Comparison of ENCODE assay signal across 11 cellular contexts in genomic region chr20:51413753-51414323, GRCh38.
DNase-seq lines count a peak whose midpoint lies in the region; ATAC-seq and TF ChIP-seq lines count a peak whose summit lies in the region.
"Had no signal": no experiment of that assay in that cellular context is flagged by ENCODE, and none has a peak within 500 bp of the region (broad histone marks: within the 10 kb centered on the region; RNA-seq: fewer than 3 reads in every experiment).

No MANE protein-coding gene starts in this region.

- H3K27me3 ChIP-seq in A673 (replicated peaks; ENCODE audit: insufficient read depth, low read depth, low read length, poor library complexity) = no peaks in the 10 kb centered on the region
- H3K27me3 ChIP-seq: gastrocnemius medialis had no signal

- no peak overlapping the region for H2AFZ ChIP-seq in OCI-LY7 (ENCODE audit: low read length)

- peaks cover 12 to 78% (median 33%) of the 10 kb centered on the region in 4 donors for H3K4me1 Mint-ChIP-seq in naive thymus-derived CD8-positive, alpha-beta T cell

- peaks cover 0 to 1% (median 0%) of the 10 kb centered on the region in 9 donors for H3K9me3 Mint-ChIP-seq in naive thymus-derived CD8-positive, alpha-beta T cell

- BruUV-seq in OCI-LY7 (replicated peaks; lab: Mats Ljungman, UMichigan) (no TSS peak), A673 (replicated peaks; lab: Mats Ljungman, UMichigan) (no TSS peak)

- intact Hi-C loops in OCI-LY7 (cut with micrococcal nuclease; ENCODE audit: unreplicated experiment) = no loop called here
- intact Hi-C loops in A673 (cut with micrococcal nuclease; ENCODE audit: unreplicated experiment) = loop anchor here (10.0 kb wide), 1 partner anchor 181 kb away; no protein-coding TSS in a partner anchor

- TF ChIP-seq CTCF in OCI-LY7 (conservative IDR thresholded peaks at IDR 0.05; ENCODE audit: low read length) (no peak), A673 (conservative IDR thresholded peaks at IDR 0.05; ENCODE audit: low read depth, low read length) (no peak)

- H3K4me2 ChIP-seq in OCI-LY7 (ENCODE audit: low read length) = peak overlapping the region; percentile 13; the same call in 1 of the 2 replicates

- H3K27me3 Mint-ChIP-seq in naive thymus-derived CD8-positive, alpha-beta T cell = no peaks in the 10 kb centered on the region

- peak overlapping the region in 7 of 10 donors; percentile 57 to 98 (median 70) for H3K27ac Mint-ChIP-seq in naive thymus-derived CD8-positive, alpha-beta T cell

- peak; percentile 79 to 81 for ATAC-seq in activated CD4-positive, CD25-positive, alpha-beta regulatory T cell treated with anti-CD3 and anti-CD28 coated beads, Interleukin-2, amount 50 U/mL, for 24 hours
- ATAC-seq in naive thymus-derived CD8-positive, alpha-beta T cell = no peak

- H3K4me3 ChIP-seq in OCI-LY7 (ENCODE audit: low read depth, low read length, poor library complexity, severe bottlenecking) (no peak overlapping the region), A673 (ENCODE audit: low read depth, low read length, poor library complexity, severe bottlenecking) (no peak overlapping the region)
- H3K4me3 ChIP-seq: gastrocnemius medialis had no signal

- peak overlapping the region in 1 of 10 donors; percentile 52 for H3K4me3 Mint-ChIP-seq in naive thymus-derived CD8-positive, alpha-beta T cell

- H3K79me2 ChIP-seq in OCI-LY7 (ENCODE audit: insufficient read depth, low read depth, low read length) = no peaks in the 10 kb centered on the region; the same call in 1 of the 2 replicates

- peaks cover 64% of the 10 kb centered on the region for H3K4me1 ChIP-seq in OCI-LY7 (ENCODE audit: insufficient read depth, low read length, poor library complexity, severe bottlenecking)
- peaks cover 14% of the 10 kb centered on the region for H3K4me1 ChIP-seq in A673 (ENCODE audit: insufficient read depth, low read length, poor library complexity, severe bottlenecking)

- peaks cover 9 to 75% (median 10%) of the 10 kb centered on the region in 3 donors for H3K36me3 Mint-ChIP-seq in naive thymus-derived CD8-positive, alpha-beta T cell

- H3K9me3 ChIP-seq in OCI-LY7 (ENCODE audit: low read length) (no peaks in the 10 kb centered on the region), A673 (ENCODE audit: low read depth, low read length, poor library complexity, severe bottlenecking) (no peaks in the 10 kb centered on the region)
- H3K9me3 ChIP-seq: gastrocnemius medialis had no signal

- DNase-seq in activated CD4-positive, CD25-positive, alpha-beta regulatory T cell (lab: John Stamatoyannopoulos, UW) = no peak
- DNase-seq in GM19240 (ENCODE audit: insufficient read length, low spot score) (peak; percentile 41), OCI-LY7 (ENCODE audit: low spot score) (no peak), anterior cingulate cortex (lab: John Stamatoyannopoulos, UW) (no peak), A673 (ENCODE audit: low spot score) (no peak), germinal center (ENCODE audit: low spot score) (no peak)
- no peak for DNase-seq in naive thymus-derived CD8-positive, alpha-beta T cell
- DNase-seq: gastrocnemius medialis, NCI-H2227 treated with DMSO at 0.1 percent for 48 hours had no signal

- H4K20me1 ChIP-seq in OCI-LY7 (ENCODE audit: insufficient read depth, low read length) = no peaks in the 10 kb centered on the region

- H3K9me2 ChIP-seq in OCI-LY7 (ENCODE audit: insufficient read depth, low read length) = no peaks in the 10 kb centered on the region

- H3K27ac ChIP-seq in OCI-LY7 (ENCODE audit: low read depth, low read length, poor library complexity, severe bottlenecking) (peak overlapping the region; percentile 78), A673 (ENCODE audit: low read depth, low read length, poor library complexity, severe bottlenecking) (no peak overlapping the region)
- H3K27ac ChIP-seq: 22Rv1 had no signal

- H3K36me3 ChIP-seq in OCI-LY7 (ENCODE audit: insufficient read depth, low read length) = peaks cover 76% of the 10 kb centered on the region
- H3K36me3 ChIP-seq in A673 (ENCODE audit: insufficient read depth, low read length, poor library complexity, severe bottlenecking) = no peaks in the 10 kb centered on the region

- POLR2A ChIA-PET in OCI-LY7 (lab: Charles Lee) = interaction anchor here (0.7 to 1.8 kb wide), 4 partner anchors 10 to 48 kb away, joined by 3 to 5 read pairs (median 4); no protein-coding TSS in a partner anchor
- POLR2A ChIA-PET in naive thymus-derived CD8-positive, alpha-beta T cell (lab: Charles Lee) = interaction anchor here (1.3 kb wide), 1 partner anchor 13 kb away, joined by 5 read pairs; no protein-coding TSS in a partner anchor
- POLR2A ChIA-PET in A673 (lab: Charles Lee; ENCODE audit: low non-redundant PET) = no interaction called here

- CTCF ChIA-PET in OCI-LY7 (lab: Charles Lee; ENCODE audit: unreplicated experiment) (no interaction called here), A673 (lab: Charles Lee) (interaction anchor here (1.8 kb wide), 1 partner anchor 210 kb away, joined by 6 read pairs; no protein-coding TSS in a partner anchor)

Comparison
In these comparisons a context has a peak if more than half of its experiments do, and no peak if none do; other contexts are left out.
1. ATAC-seq: peak in activated CD4-positive, CD25-positive, alpha-beta regulatory T cell treated with anti-CD3 and anti-CD28 coated beads, Interleukin-2, amount 50 U/mL, for 24 hours (2 of 2); none in naive thymus-derived CD8-positive, alpha-beta T cell (0 of 2).